24 cellular contexts compared by ENCODE assay signal in the genomic region with DNA sequence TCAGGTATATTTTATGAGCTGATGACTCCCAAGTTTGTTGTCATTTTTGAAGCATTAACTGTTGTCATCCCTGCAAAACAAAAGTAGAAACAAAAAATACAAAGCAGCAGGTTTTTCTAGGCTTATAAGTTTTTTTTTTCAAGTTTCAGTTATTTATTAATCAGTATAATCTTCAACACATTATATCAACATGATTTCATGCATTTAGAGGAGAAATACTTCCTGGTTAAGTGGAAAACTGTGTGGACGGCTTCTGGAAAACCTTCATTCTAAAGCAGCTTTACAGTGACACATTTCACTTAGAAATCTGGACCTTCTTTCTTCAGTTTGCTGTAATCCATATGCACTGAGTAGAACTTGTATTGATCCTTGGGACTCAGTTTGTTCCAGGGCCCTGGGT. TPM values are rescaled to one million over a fixed set of nuclear protein-coding genes. Genes with fewer than 3 reads are reported as not detected.
A peak's percentile ranks its signal among the peaks of the same experiment; 100 is the strongest.
DNase-seq lines count a peak whose midpoint lies in the region; ATAC-seq, FAIRE-seq and TF ChIP-seq lines count a peak whose summit lies in the region.
"Had no signal": no experiment of that assay in that cellular context is flagged by ENCODE, and none has a peak within 500 bp of the region (broad histone marks: within the 10 kb centered on the region; RNA-seq: fewer than 3 reads in every experiment).

No MANE protein-coding gene starts in this region.

- no peaks in the 10 kb centered on the region for H4K20me1 ChIP-seq in OCI-LY7 (ENCODE audit: insufficient read depth, low read length)

- WGBS in mesenchymal stem cell: 100% methylated on average over 1 of the region's 1 CpG

- H4K8ac ChIP-seq in mesenchymal stem cell (ENCODE audit: low read length): no peak overlapping the region

- intact Hi-C loops in OCI-LY7 (cut with micrococcal nuclease; ENCODE audit: unreplicated experiment): no loop called here
- intact Hi-C loops in activated CD4-positive, alpha-beta T cell treated with anti-CD3 and anti-CD28 coated beads for 36 hours (cut with DNase I, micrococcal nuclease): no loop called here

- H3K36me3 Mint-ChIP-seq in activated naive CD4-positive, alpha-beta T cell treated with anti-CD3 and anti-CD28 coated beads, Interleukin-2, amount 50 U/mL, for 72 hours: peaks cover 5 to 13% of the 10 kb centered on the region in 2 donors
- peaks cover 4% of the 10 kb centered on the region for H3K36me3 Mint-ChIP-seq in activated CD4-positive, alpha-beta T cell treated with anti-CD3 and anti-CD28 coated beads for 36 hours (ENCODE audit: low read depth)
- H3K36me3 Mint-ChIP-seq: CD4-positive, CD25-positive, alpha-beta regulatory T cell; CD8-positive, alpha-beta T cell had no signal

- H3K27ac ChIP-seq in OCI-LY7 (ENCODE audit: low read depth, low read length, poor library complexity, severe bottlenecking) (no peak overlapping the region), mesenchymal stem cell (ENCODE audit: low read length, poor library complexity, severe bottlenecking) (no peak overlapping the region)
- H3K27ac ChIP-seq: C4-2B had no signal

- H3K79me1 ChIP-seq in mesenchymal stem cell (replicated peaks; ENCODE audit: low read length, poor library complexity, severe bottlenecking): no peaks in the 10 kb centered on the region

- peaks cover 7% of the 10 kb centered on the region; the same call in 1 of the 2 replicates for H3K36me3 ChIP-seq in OCI-LY7 (ENCODE audit: insufficient read depth, low read length)
- H3K36me3 ChIP-seq in mesenchymal stem cell (ENCODE audit: control insufficient read depth in 1 of 2, insufficient read depth in 2 of 2, low read depth in 1 of 2, low read length in 2 of 2): no peaks in the 10 kb centered on the region
- H3K36me3 ChIP-seq: HAP-1 had no signal

- H3K27me3 ChIP-seq in mesenchymal stem cell (ENCODE audit: control insufficient read depth in 1 of 2, insufficient read depth in 1 of 2, low read length in 2 of 2): no peaks in the 10 kb centered on the region

- POLR2A ChIA-PET in OCI-LY7 (lab: Charles Lee): interaction anchor here (0.5 to 1.3 kb wide), 3 partner anchors 16 to 517 kb away, joined by 4 to 6 read pairs (median 4); no protein-coding TSS in a partner anchor
- POLR2A ChIA-PET in activated CD4-positive, alpha-beta T cell treated with anti-CD3 and anti-CD28 coated beads for 36 hours (lab: Charles Lee): no interaction called here

- no peak overlapping the region for H3K4me3 ChIP-seq in OCI-LY7 (ENCODE audit: low read depth, low read length, poor library complexity, severe bottlenecking)
- no peak overlapping the region for H3K4me3 ChIP-seq in mesenchymal stem cell (ENCODE audit: insufficient read depth in 1 of 2, low read depth in 1 of 2, low read length in 2 of 2)
- H3K4me3 ChIP-seq: HAP-1 had no signal

- H2BK120ac ChIP-seq in mesenchymal stem cell (ENCODE audit: low read depth, low read length): peak overlapping the region; percentile 73

- H3K9ac ChIP-seq in mesenchymal stem cell (ENCODE audit: low read length): no peak overlapping the region

- no peak overlapping the region for H2BK5ac ChIP-seq in mesenchymal stem cell (ENCODE audit: low read depth, low read length, poor library complexity, severe bottlenecking)

- ATAC-seq in activated naive CD4-positive, alpha-beta T cell treated with anti-CD3 and anti-CD28 coated beads, Interleukin-2, amount 50 U/mL, for 72 hours: no peak
- ATAC-seq in activated CD4-positive, alpha-beta T cell treated with anti-CD3 and anti-CD28 coated beads for 36 hours: no peak
- ATAC-seq: CD8-positive, alpha-beta T cell had no signal

- no peak overlapping the region for H3K23ac ChIP-seq in mesenchymal stem cell (ENCODE audit: low read length in 2 of 2)

- H3K4me3 Mint-ChIP-seq in activated CD4-positive, alpha-beta T cell treated with anti-CD3 and anti-CD28 coated beads for 36 hours: no peak overlapping the region
- H3K4me3 Mint-ChIP-seq: CD8-positive, alpha-beta T cell; HFFc6 had no signal

- H3K27ac Mint-ChIP-seq in activated naive CD4-positive, alpha-beta T cell treated with anti-CD3 and anti-CD28 coated beads, Interleukin-2, amount 50 U/mL, for 72 hours: no peak overlapping the region
- H3K27ac Mint-ChIP-seq in activated CD4-positive, alpha-beta T cell treated with anti-CD3 and anti-CD28 coated beads for 36 hours: no peak overlapping the region
- H3K27ac Mint-ChIP-seq: CD4-positive, CD25-positive, alpha-beta regulatory T cell; CD8-positive, alpha-beta T cell; HFFc6 had no signal

- H3K27me3 Mint-ChIP-seq in activated CD4-positive, alpha-beta T cell treated with anti-CD3 and anti-CD28 coated beads for 36 hours: no peaks in the 10 kb centered on the region
- H3K27me3 Mint-ChIP-seq: CD4-positive, CD25-positive, alpha-beta regulatory T cell had no signal

- DNase-seq in GM19239 (ENCODE audit: insufficient read length, low spot score): no peak
- no peak for DNase-seq in OCI-LY7 (ENCODE audit: low spot score)
- no peak for DNase-seq in mesenchymal stem cell
- DNase-seq in activated naive CD4-positive, alpha-beta T cell treated with anti-CD3 and anti-CD28 coated beads, Interleukin-2, amount 50 U/mL, for 72 hours (ENCODE audit: low spot score in 2 of 2): no peak
- no peak for DNase-seq in activated CD4-positive, alpha-beta T cell treated with anti-CD3 and anti-CD28 coated beads for 36 hours
- no peak for DNase-seq in HUDEP-2 (lab: John Stamatoyannopoulos, UW; ENCODE audit: unreplicated experiment in 76 of 76)
- DNase-seq: Caco-2; CD4-positive, CD25-positive, alpha-beta regulatory T cell; CD8-positive, alpha-beta T cell; DMS 273 treated with DMSO at 0.1 percent for 48 hours; DMS79; EL; GDM1; GOT3; HFFc6 had no signal

- H3K4ac ChIP-seq in mesenchymal stem cell (ENCODE audit: low read depth in 1 of 2, low read length in 2 of 2): no peak overlapping the region

- H3K9me3 ChIP-seq in OCI-LY7 (ENCODE audit: low read length) (peaks cover 13% of the 10 kb centered on the region; the same call in 1 of the 2 replicates), mesenchymal stem cell (ENCODE audit: control insufficient read depth, low read length) (no peaks in the 10 kb centered on the region)
- H3K9me3 ChIP-seq: Caco-2, HAP-1 had no signal

- no peak overlapping the region for H4K91ac ChIP-seq in mesenchymal stem cell (ENCODE audit: low read length)

- FAIRE-seq in GM19239 (lab: Jason Lieb, UNC): peak; percentile 11
- FAIRE-seq: D721Med, GM12891, GM18507, H54 had no signal

- H2AK5ac ChIP-seq in mesenchymal stem cell (ENCODE audit: low read length, severe bottlenecking): no peak overlapping the region

- no peak overlapping the region for H2BK15ac ChIP-seq in mesenchymal stem cell (ENCODE audit: low read depth, poor library complexity, severe bottlenecking)

- H3K18ac ChIP-seq in mesenchymal stem cell (ENCODE audit: low read depth in 1 of 2, low read length in 2 of 2): no peak overlapping the region

- H2AFZ ChIP-seq in OCI-LY7 (ENCODE audit: low read length): peak overlapping the region; percentile 40; the same call in 1 of the 2 replicates
- H2AFZ ChIP-seq in mesenchymal stem cell (ENCODE audit: low read depth, low read length): no peak overlapping the region

- TF ChIP-seq CTCF in OCI-LY7 (conservative IDR thresholded peaks at IDR 0.05; ENCODE audit: low read length): no peak

- no peak overlapping the region for H2BK12ac ChIP-seq in mesenchymal stem cell (ENCODE audit: low read length in 2 of 2)

- no peaks in the 10 kb centered on the region for H3K9me2 ChIP-seq in OCI-LY7 (ENCODE audit: insufficient read depth, low read length)

- CTCF ChIA-PET in OCI-LY7 (lab: Charles Lee; ENCODE audit: unreplicated experiment): no interaction called here
- CTCF ChIA-PET in activated CD4-positive, alpha-beta T cell treated with anti-CD3 and anti-CD28 coated beads for 36 hours (lab: Charles Lee): interaction anchor here (0.7 kb wide), 1 partner anchor 1047 kb away, joined by 4 read pairs; no protein-coding TSS in a partner anchor

- BruUV-seq in OCI-LY7 (replicated peaks; lab: Mats Ljungman, UMichigan): no TSS peak

- H3K79me2 ChIP-seq in OCI-LY7 (ENCODE audit: insufficient read depth, low read depth, low read length): no peaks in the 10 kb centered on the region

- H3K4me1 ChIP-seq in OCI-LY7 (ENCODE audit: insufficient read depth, low read length, poor library complexity, severe bottlenecking) (peaks cover 48% of the 10 kb centered on the region), mesenchymal stem cell (ENCODE audit: control insufficient read depth, insufficient read depth, low read depth, low read length) (no peaks in the 10 kb centered on the region)
- H3K4me1 ChIP-seq: HAP-1 had no signal

- H3K4me1 Mint-ChIP-seq in activated CD4-positive, alpha-beta T cell treated with anti-CD3 and anti-CD28 coated beads for 36 hours: peaks cover 25% of the 10 kb centered on the region

- H3K4me2 ChIP-seq in OCI-LY7 (ENCODE audit: low read length) (no peak overlapping the region), mesenchymal stem cell (ENCODE audit: low read length, poor library complexity, severe bottlenecking) (no peak overlapping the region)

- no peak overlapping the region for H3K14ac ChIP-seq in mesenchymal stem cell (ENCODE audit: low read length in 2 of 2)

- H3K9me3 Mint-ChIP-seq in activated naive CD4-positive, alpha-beta T cell treated with anti-CD3 and anti-CD28 coated beads, Interleukin-2, amount 50 U/mL, for 72 hours: peaks cover 5 to 6% of the 10 kb centered on the region in 2 donors
- H3K9me3 Mint-ChIP-seq in activated CD4-positive, alpha-beta T cell treated with anti-CD3 and anti-CD28 coated beads for 36 hours (ENCODE audit: low read depth): peaks cover 8% of the 10 kb centered on the region

RNA-seq across cellular contexts. Expression of a gene that starts 34.6 kb away (rescaled TPM):
- 0.49 and 0.92 TPM in 2 replicates for total RNA-seq in OCI-LY7 (2014; rRNA removed; shearing (Covaris generic))
- 22.3 and 44.6 TPM in 2 replicates for total RNA-seq in OCI-LY7 (2022)
- polyA plus RNA-seq in mesenchymal stem cell (2013, experiment 1 of 2): 0.01 TPM
- polyA plus RNA-seq in mesenchymal stem cell (2013, experiment 2 of 2): 0.01 TPM
- 100 to 1,000 TPM; 159 to 191 TPM for total RNA-seq in activated naive CD4-positive, alpha-beta T cell treated with anti-CD3 and anti-CD28 coated beads, Interleukin-2, amount 50 U/mL, for 72 hours
- total RNA-seq in activated CD4-positive, alpha-beta T cell treated with anti-CD3 and anti-CD28 coated beads for 36 hours: 100 to 1,000 TPM; 175 TPM
- total RNA-seq: A172, A673, HFFc6 had no signal
- polyA plus RNA-seq: BJ had no signal
